In genomic region chr13:20993661-20994440, GRCh38 we compare ENCODE assay signal across 14 cellular contexts.
DNase-seq lines count a peak whose midpoint lies in the region; ATAC-seq lines count a peak whose summit lies in the region.
"Had no signal": no experiment of that assay in that cellular context is flagged by ENCODE, and none has a peak within 500 bp of the region (broad histone marks: within the 10 kb centered on the region; RNA-seq: fewer than 3 reads in every experiment).

No MANE protein-coding gene starts in this region.

- WGBS in mesenchymal stem cell = 88% methylated on average over 13 of the region's 13 CpGs

- H3K4me1 Mint-ChIP-seq in activated T-helper 17 cell treated with anti-CD3 and anti-CD28 coated beads, Interleukin-2, amount 50 U/mL, for 72 hours = peaks cover 13% of the 10 kb centered on the region

- H2BK12ac ChIP-seq in mesenchymal stem cell (ENCODE audit: low read length in 2 of 2) = no peak overlapping the region

- H3K36me3 Mint-ChIP-seq in activated T-helper 17 cell treated with anti-CD3 and anti-CD28 coated beads, Interleukin-2, amount 50 U/mL, for 72 hours (ENCODE audit: low read depth) = peaks cover 15% of the 10 kb centered on the region

- H3K36me3 ChIP-seq in BLaER1 = peaks cover 44% of the 10 kb centered on the region
- peaks cover 38 to 49% of the 10 kb centered on the region in 2 experiments for H3K36me3 ChIP-seq in mesenchymal stem cell (ENCODE audit: control insufficient read depth in 1 of 2, insufficient read depth in 2 of 2, low read depth in 1 of 2, low read length in 2 of 2)

- H3K27ac ChIP-seq in BLaER1 (peak overlapping the region; percentile 70), mesenchymal stem cell (ENCODE audit: low read length, poor library complexity, severe bottlenecking) (peak overlapping the region; percentile 21)
- H3K27ac ChIP-seq: pancreas had no signal

- peaks cover 85% of the 10 kb centered on the region for H3K4me1 ChIP-seq in BLaER1
- peaks cover 27% of the 10 kb centered on the region for H3K4me1 ChIP-seq in mesenchymal stem cell (ENCODE audit: control insufficient read depth, insufficient read depth, low read depth, low read length)
- H3K4me1 ChIP-seq: HAP-1, pancreas had no signal

- H3K9me3 ChIP-seq in BLaER1 = peaks cover 7% of the 10 kb centered on the region
- no peaks in the 10 kb centered on the region for H3K9me3 ChIP-seq in mesenchymal stem cell (ENCODE audit: control insufficient read depth, low read length)
- H3K9me3 ChIP-seq: HAP-1, pancreas had no signal

- no peak overlapping the region for H2BK15ac ChIP-seq in mesenchymal stem cell (ENCODE audit: low read depth, poor library complexity, severe bottlenecking)

- H3K18ac ChIP-seq in mesenchymal stem cell (ENCODE audit: low read depth in 1 of 2, low read length in 2 of 2) = no peak overlapping the region

- no peak overlapping the region for H3K4ac ChIP-seq in mesenchymal stem cell (ENCODE audit: low read depth in 1 of 2, low read length in 2 of 2)

- H2AK5ac ChIP-seq in mesenchymal stem cell (ENCODE audit: low read length, severe bottlenecking) = no peak overlapping the region

- no peak overlapping the region for H3K23ac ChIP-seq in mesenchymal stem cell (ENCODE audit: low read length in 2 of 2)

- H3K4me3 ChIP-seq in BLaER1 = no peak overlapping the region; the same call in 1 of the 2 replicates
- no peak overlapping the region for H3K4me3 ChIP-seq in mesenchymal stem cell (ENCODE audit: insufficient read depth in 1 of 2, low read depth in 1 of 2, low read length in 2 of 2)
- H3K4me3 ChIP-seq: HAP-1, pancreas had no signal

- H4K8ac ChIP-seq in mesenchymal stem cell (ENCODE audit: low read length) = no peak overlapping the region

- no peak overlapping the region for H2BK5ac ChIP-seq in mesenchymal stem cell (ENCODE audit: low read depth, low read length, poor library complexity, severe bottlenecking)

- H3K14ac ChIP-seq in mesenchymal stem cell (ENCODE audit: low read length in 2 of 2) = no peak overlapping the region

- H3K27me3 ChIP-seq in BLaER1 (no peaks in the 10 kb centered on the region), mesenchymal stem cell (ENCODE audit: control insufficient read depth in 1 of 2, insufficient read depth in 1 of 2, low read length in 2 of 2) (no peaks in the 10 kb centered on the region)
- H3K27me3 ChIP-seq: pancreas had no signal

- ATAC-seq in activated T-helper 17 cell treated with anti-CD3 and anti-CD28 coated beads, Interleukin-2, amount 50 U/mL, for 72 hours (replicated peaks) = peak; percentile 86
- no peak for ATAC-seq in HG02678 (IDR thresholded peaks at IDR 0.05; ENCODE audit: unreplicated experiment)
- no peak for ATAC-seq in HG03354 (IDR thresholded peaks at IDR 0.05; ENCODE audit: poor library complexity, severe bottlenecking, unreplicated experiment)
- ATAC-seq: activated T-cell treated with anti-CD3 and anti-CD28 coated beads, Interleukin-2, amount 50 U/mL, for 4 hours; T-cell had no signal

- no peak overlapping the region for H4K91ac ChIP-seq in mesenchymal stem cell (ENCODE audit: low read length)

- H3K79me1 ChIP-seq in mesenchymal stem cell (replicated peaks; ENCODE audit: low read length, poor library complexity, severe bottlenecking) = peaks cover 42% of the 10 kb centered on the region

- H3K27me3 Mint-ChIP-seq in activated T-helper 17 cell treated with anti-CD3 and anti-CD28 coated beads, Interleukin-2, amount 50 U/mL, for 72 hours = no peaks in the 10 kb centered on the region

- H2AFZ ChIP-seq in mesenchymal stem cell (ENCODE audit: low read depth, low read length) = no peak overlapping the region

- peak overlapping the region; percentile 40; the same call in 1 of the 2 replicates for H3K9ac ChIP-seq in BLaER1
- no peak overlapping the region for H3K9ac ChIP-seq in mesenchymal stem cell (ENCODE audit: low read length)

- H3K4me2 ChIP-seq in BLaER1 = peak overlapping the region; percentile 81
- H3K4me2 ChIP-seq in mesenchymal stem cell (ENCODE audit: low read length, poor library complexity, severe bottlenecking) = no peak overlapping the region

- no peaks in the 10 kb centered on the region for H4K20me1 ChIP-seq in BLaER1

- H3K4me3 Mint-ChIP-seq in activated T-helper 17 cell treated with anti-CD3 and anti-CD28 coated beads, Interleukin-2, amount 50 U/mL, for 72 hours = no peak overlapping the region
- H3K4me3 Mint-ChIP-seq: activated T-cell treated with anti-CD3 and anti-CD28 coated beads, Interleukin-2, amount 50 U/mL, for 4 hours; T-cell had no signal

- H3K9me3 Mint-ChIP-seq in activated T-helper 17 cell treated with anti-CD3 and anti-CD28 coated beads, Interleukin-2, amount 50 U/mL, for 72 hours = no peaks in the 10 kb centered on the region
- H3K9me3 Mint-ChIP-seq: activated T-cell treated with anti-CD3 and anti-CD28 coated beads, Interleukin-2, amount 50 U/mL, for 4 hours; T-cell had no signal

- peak overlapping the region; percentile 44 for H3K27ac Mint-ChIP-seq in activated T-helper 17 cell treated with anti-CD3 and anti-CD28 coated beads, Interleukin-2, amount 50 U/mL, for 72 hours
- H3K27ac Mint-ChIP-seq: T-cell had no signal

- no peak overlapping the region for H2BK120ac ChIP-seq in mesenchymal stem cell (ENCODE audit: low read depth, low read length)

- peak; percentile 83 for DNase-seq in LHCN-M2 (ENCODE audit: low read depth)
- peak; percentile 68 for DNase-seq in mesenchymal stem cell
- DNase-seq in central memory CD4-positive, alpha-beta T cell = no peak
- no peak for DNase-seq in stimulated activated CD4-positive, alpha-beta T cell treated with anti-CD3 and anti-CD28 coated beads, Interleukin-12 subunit alpha, Interleukin-12 subunit beta, amount 100 ng/mL, for 4 hours
- DNase-seq: activated T-cell treated with anti-CD3 and anti-CD28 coated beads, Interleukin-2, amount 50 U/mL, for 4 hours; cortex of kidney; NCI-H2171; T-cell had no signal

Comparison
In these comparisons a context has a peak if more than half of its experiments do, and no peak if none do; other contexts are left out.
1. DNase-seq: peak in LHCN-M2 (single experiment) and mesenchymal stem cell (single experiment); none in central memory CD4-positive, alpha-beta T cell (single experiment) and stimulated activated CD4-positive, alpha-beta T cell treated with anti-CD3 and anti-CD28 coated beads, Interleukin-12 subunit alpha, Interleukin-12 subunit beta, amount 100 ng/mL, for 4 hours (single experiment).